Comparison of ENCODE assay signal across 8 cellular contexts in genomic region chr16:84952335-84953050, GRCh38. TPM values are rescaled to one million over a fixed set of nuclear protein-coding genes. Genes with fewer than 3 reads are reported as not detected.
DNase-seq lines count a peak whose midpoint lies in the region; ATAC-seq and TF ChIP-seq lines count a peak whose summit lies in the region.

No MANE protein-coding gene starts in this region.

- no peak overlapping the region for H2AFZ ChIP-seq in HCT116 (ENCODE audit: low read depth, low read length, poor library complexity, severe bottlenecking)

- no peak for TF ChIP-seq POLR2A in HCT116 (IDR thresholded peaks at IDR 0.05; ENCODE audit: borderline replicate concordance, extremely low read depth, insufficient read depth, insufficient read length)

- RAD21 ChIA-PET in HCT116 (lab: Charles Lee; ENCODE audit: low non-redundant PET in 1 of 2, low total read pairs in 2 of 2, uncharacterized antibody in 2 of 2, unreplicated experiment in 2 of 2): interaction anchor here (0.6 to 2.1 kb wide), 5 partner anchors 27 to 330 kb away, joined by 3 to 7 read pairs (median 4); no protein-coding TSS in a partner anchor

- no peaks in the 10 kb centered on the region for H3K9me2 ChIP-seq in HCT116 (ENCODE audit: insufficient read depth)

- no peaks in the 10 kb centered on the region for H3K79me2 ChIP-seq in HCT116 (ENCODE audit: insufficient read depth, low read length)

- CTCF ChIA-PET in HCT116 (lab: Charles Lee): interaction anchor here (1.0 to 5.7 kb wide), 21 partner anchors 10 to 446 kb away, joined by 3 to 65 read pairs (median 6); no protein-coding TSS in a partner anchor

- no peak overlapping the region for H3K27ac ChIP-seq in HCT116 (ENCODE audit: low read depth, low read length)

- ATAC-seq in HCT116: peak; percentile 94
- ATAC-seq in GM19035 (IDR thresholded peaks at IDR 0.05; ENCODE audit: unreplicated experiment): no peak

- peak; percentile 84 for DNase-seq in D341Med (ENCODE audit: low spot score)
- DNase-seq in HCT116 (ENCODE audit: low read depth, low spot score): peak; percentile 76
- DNase-seq in NCI-H2227 treated with DMSO at 0.1 percent for 48 hours (lab: John Stamatoyannopoulos, UW): peak; percentile 38
- peak; percentile 49 for DNase-seq in activated CD4-positive, CD25-positive, alpha-beta regulatory T cell treated with anti-CD3 and anti-CD28 coated beads, Interleukin-2, amount 50 U/mL, for 16 hours (ENCODE audit: low read depth, low spot score)
- peak; percentile 67 for DNase-seq in central memory CD4-positive, alpha-beta T cell
- peak; percentile 82 for DNase-seq in kidney tubule cell (ENCODE audit: low spot score)
- DNase-seq in stimulated activated CD4-positive, alpha-beta T cell treated with anti-CD3 and anti-CD28 coated beads, Interleukin-1b, Interleukin-23, amount 100 ng/mL, for 4 hours (ENCODE audit: low read depth in 2 of 2): peak; percentile 39 to 67

- POLR2A ChIA-PET in HCT116 (lab: Charles Lee): interaction anchor here (0.7 to 2.1 kb wide), 3 partner anchors 133 to 199 kb away, joined by 3 to 6 read pairs (median 3); partner anchors contain the start of gene CRISPLD2

- no peaks in the 10 kb centered on the region for H3K36me3 ChIP-seq in HCT116 (ENCODE audit: control insufficient read depth in 1 of 2, insufficient read depth in 2 of 2, low read length in 2 of 2)

- no peaks in the 10 kb centered on the region for H4K20me1 ChIP-seq in HCT116 (ENCODE audit: insufficient read depth)

- no TSS peak for BruUV-seq in HCT116 (replicated peaks; lab: Mats Ljungman, UMichigan)

- intact Hi-C loops in HCT116 (cut with micrococcal nuclease): loop anchor here (1.0 kb wide), 2 partner anchors 27 to 198 kb away; no protein-coding TSS in a partner anchor

- no peaks in the 10 kb centered on the region for H3K27me3 ChIP-seq in HCT116 (ENCODE audit: insufficient read depth, low read length)

- H3K9me3 ChIP-seq in HCT116 (ENCODE audit: control insufficient read depth in 1 of 2, insufficient read depth in 1 of 2, low read depth in 1 of 2, low read length in 2 of 2): no peaks in the 10 kb centered on the region

- peaks cover 0 to 3% of the 10 kb centered on the region in 2 experiments; a peak in 1 of 4 replicates for H3K4me1 ChIP-seq in HCT116 (ENCODE audit: control insufficient read depth in 1 of 2, insufficient read depth in 2 of 2, low read length in 2 of 2)

- H3K4me3 ChIP-seq in HCT116 (replicated peaks in 1 of 2; ENCODE audit: low read depth in 1 of 2, low read length in 2 of 2): no peak overlapping the region

- H3K4me2 ChIP-seq in HCT116 (ENCODE audit: low read length): peak overlapping the region; percentile 44

- peak; percentile 93 to 96 (median 95) for TF ChIP-seq CTCF in HCT116 (IDR thresholded peaks at IDR 0.05 in 2 of 3, conservative IDR thresholded peaks at IDR 0.05 in 1 of 3; ENCODE audit: borderline replicate concordance in 1 of 3, insufficient read depth in 1 of 3, low read depth in 2 of 3, low read length in 2 of 3)

- H3K9ac ChIP-seq in HCT116 (ENCODE audit: low read length): no peak overlapping the region

- TF ChIP-seq RAD21 in HCT116 (IDR thresholded peaks at IDR 0.05; ENCODE audit: low read depth): peak; percentile 87

TF ChIP-seq in HCT116, 20 proteins besides CTCF, POLR2A, EP300 and RAD21:
- TF ChIP-seq MAX (IDR thresholded peaks at IDR 0.05): no peak; the same call in 1 of the 2 replicates
- TF ChIP-seq CEBPB (IDR thresholded peaks at IDR 0.05; ENCODE audit: low read depth): no peak
- no peak for TF ChIP-seq TCF7L2 (IDR thresholded peaks at IDR 0.05; ENCODE audit: borderline replicate concordance, extremely low read depth, insufficient read depth, insufficient read length)
- TF ChIP-seq ELF1 (IDR thresholded peaks at IDR 0.05; ENCODE audit: borderline replicate concordance, low read depth): no peak
- TF ChIP-seq ZFX (IDR thresholded peaks at IDR 0.05): no peak; the same call in 1 of the 2 replicates
- peak; percentile 59 for TF ChIP-seq YY1 (IDR thresholded peaks at IDR 0.05; ENCODE audit: extremely low read depth, insufficient replicate concordance, low read depth, low read length)
TF ChIP-seq in HCT116: peak in this region for 1.

RNA-seq across cellular contexts. Expression of gene ZDHHC7, which starts 58.8 kb away (rescaled TPM):
- 39.9 TPM for total RNA-seq in HCT116 (2021; ENCODE audit: unreplicated experiment)
- 24.0 and 24.9 TPM in 2 replicates for polyA plus RNA-seq in HCT116 (2012)
